In the genomic region with DNA sequence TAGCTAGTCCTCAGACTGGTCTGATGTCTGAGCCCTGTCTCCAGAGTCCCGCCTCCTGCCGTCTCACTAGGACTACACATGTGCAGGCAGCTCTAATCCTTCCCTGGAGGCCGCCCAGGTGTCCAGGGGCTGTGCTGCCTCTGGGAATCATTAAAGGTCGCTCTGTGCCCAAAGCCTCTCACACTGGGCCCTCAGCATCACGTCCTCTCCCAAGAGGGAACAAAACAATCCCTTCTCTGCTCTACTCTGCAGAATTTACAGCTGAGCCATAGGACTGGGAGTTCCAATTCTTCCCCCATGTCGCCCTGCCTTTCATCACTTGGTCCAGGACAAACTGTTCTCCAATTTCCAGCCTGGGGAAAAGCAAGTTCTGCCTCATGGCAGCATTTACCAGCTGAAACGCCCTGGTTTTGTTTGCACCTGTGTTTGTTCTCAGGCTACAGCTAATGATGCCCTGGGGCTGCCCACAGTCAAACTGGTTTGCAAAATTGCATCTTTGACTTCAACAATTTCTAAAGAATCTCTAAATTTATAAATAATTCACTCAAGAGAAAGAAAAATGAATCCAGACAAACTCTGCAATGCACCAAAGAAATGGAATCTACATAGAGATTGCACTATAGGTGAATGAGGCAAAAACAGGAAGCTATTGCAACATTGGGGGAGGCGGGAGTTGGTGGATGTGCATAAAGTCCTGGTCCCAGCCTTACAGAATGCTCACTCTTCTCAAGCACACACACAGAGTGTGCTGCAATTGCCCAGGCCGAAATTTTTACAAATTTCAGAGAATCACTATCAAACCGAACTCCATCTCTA, we compare ENCODE assay signal across 1 cellular context.
TF ChIP-seq lines count a peak whose summit lies in the region.

No MANE protein-coding gene starts in this region.

TF ChIP-seq in HepG2, 621 proteins besides CTCF, POLR2A, EP300 and RAD21 (continued from another document and continues in another):
- TF ChIP-seq, protein P1, sequence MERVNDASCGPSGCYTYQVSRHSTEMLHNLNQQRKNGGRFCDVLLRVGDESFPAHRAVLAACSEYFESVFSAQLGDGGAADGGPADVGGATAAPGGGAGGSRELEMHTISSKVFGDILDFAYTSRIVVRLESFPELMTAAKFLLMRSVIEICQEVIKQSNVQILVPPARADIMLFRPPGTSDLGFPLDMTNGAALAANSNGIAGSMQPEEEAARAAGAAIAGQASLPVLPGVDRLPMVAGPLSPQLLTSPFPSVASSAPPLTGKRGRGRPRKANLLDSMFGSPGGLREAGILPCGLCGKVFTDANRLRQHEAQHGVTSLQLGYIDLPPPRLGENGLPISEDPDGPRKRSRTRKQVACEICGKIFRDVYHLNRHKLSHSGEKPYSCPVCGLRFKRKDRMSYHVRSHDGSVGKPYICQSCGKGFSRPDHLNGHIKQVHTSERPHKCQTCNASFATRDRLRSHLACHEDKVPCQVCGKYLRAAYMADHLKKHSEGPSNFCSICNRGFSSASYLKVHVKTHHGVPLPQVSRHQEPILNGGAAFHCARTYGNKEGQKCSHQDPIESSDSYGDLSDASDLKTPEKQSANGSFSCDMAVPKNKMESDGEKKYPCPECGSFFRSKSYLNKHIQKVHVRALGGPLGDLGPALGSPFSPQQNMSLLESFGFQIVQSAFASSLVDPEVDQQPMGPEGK (CRISPR knock-in tag; IDR thresholded peaks at IDR 0.05) = peak; percentile 66; the same call in 1 of the 2 replicates
- TF ChIP-seq, protein P2, sequence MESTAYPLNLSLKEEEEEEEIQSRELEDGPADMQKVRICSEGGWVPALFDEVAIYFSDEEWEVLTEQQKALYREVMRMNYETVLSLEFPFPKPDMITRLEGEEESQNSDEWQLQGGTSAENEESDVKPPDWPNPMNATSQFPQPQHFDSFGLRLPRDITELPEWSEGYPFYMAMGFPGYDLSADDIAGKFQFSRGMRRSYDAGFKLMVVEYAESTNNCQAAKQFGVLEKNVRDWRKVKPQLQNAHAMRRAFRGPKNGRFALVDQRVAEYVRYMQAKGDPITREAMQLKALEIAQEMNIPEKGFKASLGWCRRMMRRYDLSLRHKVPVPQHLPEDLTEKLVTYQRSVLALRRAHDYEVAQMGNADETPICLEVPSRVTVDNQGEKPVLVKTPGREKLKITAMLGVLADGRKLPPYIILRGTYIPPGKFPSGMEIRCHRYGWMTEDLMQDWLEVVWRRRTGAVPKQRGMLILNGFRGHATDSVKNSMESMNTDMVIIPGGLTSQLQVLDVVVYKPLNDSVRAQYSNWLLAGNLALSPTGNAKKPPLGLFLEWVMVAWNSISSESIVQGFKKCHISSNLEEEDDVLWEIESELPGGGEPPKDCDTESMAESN (CRISPR knock-in tag; conservative IDR thresholded peaks at IDR 0.05) = peak; percentile 58
- TF ChIP-seq, protein P3, sequence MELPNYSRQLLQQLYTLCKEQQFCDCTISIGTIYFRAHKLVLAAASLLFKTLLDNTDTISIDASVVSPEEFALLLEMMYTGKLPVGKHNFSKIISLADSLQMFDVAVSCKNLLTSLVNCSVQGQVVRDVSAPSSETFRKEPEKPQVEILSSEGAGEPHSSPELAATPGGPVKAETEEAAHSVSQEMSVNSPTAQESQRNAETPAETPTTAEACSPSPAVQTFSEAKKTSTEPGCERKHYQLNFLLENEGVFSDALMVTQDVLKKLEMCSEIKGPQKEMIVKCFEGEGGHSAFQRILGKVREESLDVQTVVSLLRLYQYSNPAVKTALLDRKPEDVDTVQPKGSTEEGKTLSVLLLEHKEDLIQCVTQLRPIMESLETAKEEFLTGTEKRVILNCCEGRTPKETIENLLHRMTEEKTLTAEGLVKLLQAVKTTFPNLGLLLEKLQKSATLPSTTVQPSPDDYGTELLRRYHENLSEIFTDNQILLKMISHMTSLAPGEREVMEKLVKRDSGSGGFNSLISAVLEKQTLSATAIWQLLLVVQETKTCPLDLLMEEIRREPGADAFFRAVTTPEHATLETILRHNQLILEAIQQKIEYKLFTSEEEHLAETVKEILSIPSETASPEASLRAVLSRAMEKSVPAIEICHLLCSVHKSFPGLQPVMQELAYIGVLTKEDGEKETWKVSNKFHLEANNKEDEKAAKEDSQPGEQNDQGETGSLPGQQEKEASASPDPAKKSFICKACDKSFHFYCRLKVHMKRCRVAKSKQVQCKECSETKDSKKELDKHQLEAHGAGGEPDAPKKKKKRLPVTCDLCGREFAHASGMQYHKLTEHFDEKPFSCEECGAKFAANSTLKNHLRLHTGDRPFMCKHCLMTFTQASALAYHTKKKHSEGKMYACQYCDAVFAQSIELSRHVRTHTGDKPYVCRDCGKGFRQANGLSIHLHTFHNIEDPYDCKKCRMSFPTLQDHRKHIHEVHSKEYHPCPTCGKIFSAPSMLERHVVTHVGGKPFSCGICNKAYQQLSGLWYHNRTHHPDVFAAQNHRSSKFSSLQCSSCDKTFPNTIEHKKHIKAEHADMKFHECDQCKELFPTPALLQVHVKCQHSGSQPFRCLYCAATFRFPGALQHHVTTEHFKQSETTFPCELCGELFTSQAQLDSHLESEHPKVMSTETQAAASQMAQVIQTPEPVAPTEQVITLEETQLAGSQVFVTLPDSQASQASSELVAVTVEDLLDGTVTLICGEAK (IDR thresholded peaks at IDR 0.05) = no peak
- TF ChIP-seq, protein P3 (CRISPR knock-in tag; IDR thresholded peaks at IDR 0.05) = no peak
- TF ChIP-seq ZNF160 (CRISPR knock-in tag; IDR thresholded peaks at IDR 0.05) = no peak
- peak; percentile 18; the same call in 1 of the 2 replicates for TF ChIP-seq ZNF124 (CRISPR knock-in tag; IDR thresholded peaks at IDR 0.05)
- TF ChIP-seq GTF3A (CRISPR knock-in tag; conservative IDR thresholded peaks at IDR 0.05) = no peak
- TF ChIP-seq NFATC3 (CRISPR knock-in tag; IDR thresholded peaks at IDR 0.05) = no peak
- TF ChIP-seq, protein P4, sequence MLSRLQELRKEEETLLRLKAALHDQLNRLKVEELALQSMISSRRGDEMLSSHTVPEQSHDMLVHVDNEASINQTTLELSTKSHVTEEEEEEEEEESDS (CRISPR knock-in tag; IDR thresholded peaks at IDR 0.05; ENCODE audit: borderline replicate concordance) = no peak
- no peak for TF ChIP-seq ZNF776 (CRISPR knock-in tag; IDR thresholded peaks at IDR 0.05)
- no peak for TF ChIP-seq EED (CRISPR knock-in tag; IDR thresholded peaks at IDR 0.05)
- TF ChIP-seq PHF21A (CRISPR knock-in tag; IDR thresholded peaks at IDR 0.05) = no peak
- no peak for TF ChIP-seq CHD2 (IDR thresholded peaks at IDR 0.05; ENCODE audit: low read depth, low read length)
- no peak for TF ChIP-seq SOX6 (IDR thresholded peaks at IDR 0.05)
- TF ChIP-seq SOX6 (CRISPR knock-in tag; IDR thresholded peaks at IDR 0.05) = no peak; the same call in 1 of the 2 replicates
- no peak; the same call in 1 of the 2 replicates for TF ChIP-seq HMG20A (CRISPR knock-in tag; IDR thresholded peaks at IDR 0.05; ENCODE audit: borderline replicate concordance)
- TF ChIP-seq, protein P5, sequence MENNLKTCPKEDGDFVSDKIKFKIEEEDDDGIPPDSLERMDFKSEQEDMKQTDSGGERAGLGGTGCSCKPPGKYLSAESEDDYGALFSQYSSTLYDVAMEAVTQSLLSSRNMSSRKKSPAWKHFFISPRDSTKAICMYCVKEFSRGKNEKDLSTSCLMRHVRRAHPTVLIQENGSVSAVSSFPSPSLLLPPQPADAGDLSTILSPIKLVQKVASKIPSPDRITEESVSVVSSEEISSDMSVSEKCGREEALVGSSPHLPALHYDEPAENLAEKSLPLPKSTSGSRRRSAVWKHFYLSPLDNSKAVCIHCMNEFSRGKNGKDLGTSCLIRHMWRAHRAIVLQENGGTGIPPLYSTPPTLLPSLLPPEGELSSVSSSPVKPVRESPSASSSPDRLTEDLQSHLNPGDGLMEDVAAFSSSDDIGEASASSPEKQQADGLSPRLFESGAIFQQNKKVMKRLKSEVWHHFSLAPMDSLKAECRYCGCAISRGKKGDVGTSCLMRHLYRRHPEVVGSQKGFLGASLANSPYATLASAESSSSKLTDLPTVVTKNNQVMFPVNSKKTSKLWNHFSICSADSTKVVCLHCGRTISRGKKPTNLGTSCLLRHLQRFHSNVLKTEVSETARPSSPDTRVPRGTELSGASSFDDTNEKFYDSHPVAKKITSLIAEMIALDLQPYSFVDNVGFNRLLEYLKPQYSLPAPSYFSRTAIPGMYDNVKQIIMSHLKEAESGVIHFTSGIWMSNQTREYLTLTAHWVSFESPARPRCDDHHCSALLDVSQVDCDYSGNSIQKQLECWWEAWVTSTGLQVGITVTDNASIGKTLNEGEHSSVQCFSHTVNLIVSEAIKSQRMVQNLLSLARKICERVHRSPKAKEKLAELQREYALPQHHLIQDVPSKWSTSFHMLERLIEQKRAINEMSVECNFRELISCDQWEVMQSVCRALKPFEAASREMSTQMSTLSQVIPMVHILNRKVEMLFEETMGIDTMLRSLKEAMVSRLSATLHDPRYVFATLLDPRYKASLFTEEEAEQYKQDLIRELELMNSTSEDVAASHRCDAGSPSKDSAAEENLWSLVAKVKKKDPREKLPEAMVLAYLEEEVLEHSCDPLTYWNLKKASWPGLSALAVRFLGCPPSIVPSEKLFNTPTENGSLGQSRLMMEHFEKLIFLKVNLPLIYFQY (CRISPR knock-in tag; IDR thresholded peaks at IDR 0.05; ENCODE audit: borderline replicate concordance) = peak; percentile 21; the same call in 1 of the 2 replicates
- no peak for TF ChIP-seq PHB2 (IDR thresholded peaks at IDR 0.05; ENCODE audit: partially characterized antibody)
- TF ChIP-seq, protein P6, sequence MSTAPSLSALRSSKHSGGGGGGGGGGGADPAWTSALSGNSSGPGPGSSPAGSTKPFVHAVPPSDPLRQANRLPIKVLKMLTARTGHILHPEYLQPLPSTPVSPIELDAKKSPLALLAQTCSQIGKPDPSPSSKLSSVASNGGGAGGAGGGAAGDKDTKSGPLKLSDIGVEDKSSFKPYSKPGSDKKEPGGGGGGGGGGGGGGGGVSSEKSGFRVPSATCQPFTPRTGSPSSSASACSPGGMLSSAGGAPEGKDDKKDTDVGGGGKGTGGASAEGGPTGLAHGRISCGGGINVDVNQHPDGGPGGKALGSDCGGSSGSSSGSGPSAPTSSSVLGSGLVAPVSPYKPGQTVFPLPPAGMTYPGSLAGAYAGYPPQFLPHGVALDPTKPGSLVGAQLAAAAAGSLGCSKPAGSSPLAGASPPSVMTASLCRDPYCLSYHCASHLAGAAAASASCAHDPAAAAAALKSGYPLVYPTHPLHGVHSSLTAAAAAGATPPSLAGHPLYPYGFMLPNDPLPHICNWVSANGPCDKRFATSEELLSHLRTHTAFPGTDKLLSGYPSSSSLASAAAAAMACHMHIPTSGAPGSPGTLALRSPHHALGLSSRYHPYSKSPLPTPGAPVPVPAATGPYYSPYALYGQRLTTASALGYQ (CRISPR knock-in tag; IDR thresholded peaks at IDR 0.05) = no peak
- TF ChIP-seq, protein P7, sequence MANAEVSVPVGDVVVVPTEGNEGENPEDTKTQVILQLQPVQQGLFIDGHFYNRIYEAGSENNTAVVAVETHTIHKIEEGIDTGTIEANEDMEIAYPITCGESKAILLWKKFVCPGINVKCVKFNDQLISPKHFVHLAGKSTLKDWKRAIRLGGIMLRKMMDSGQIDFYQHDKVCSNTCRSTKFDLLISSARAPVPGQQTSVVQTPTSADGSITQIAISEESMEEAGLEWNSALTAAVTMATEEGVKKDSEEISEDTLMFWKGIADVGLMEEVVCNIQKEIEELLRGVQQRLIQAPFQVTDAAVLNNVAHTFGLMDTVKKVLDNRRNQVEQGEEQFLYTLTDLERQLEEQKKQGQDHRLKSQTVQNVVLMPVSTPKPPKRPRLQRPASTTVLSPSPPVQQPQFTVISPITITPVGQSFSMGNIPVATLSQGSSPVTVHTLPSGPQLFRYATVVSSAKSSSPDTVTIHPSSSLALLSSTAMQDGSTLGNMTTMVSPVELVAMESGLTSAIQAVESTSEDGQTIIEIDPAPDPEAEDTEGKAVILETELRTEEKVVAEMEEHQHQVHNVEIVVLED (CRISPR knock-in tag; IDR thresholded peaks at IDR 0.05; ENCODE audit: borderline replicate concordance) = peak; percentile 32; the same call in 1 of the 2 replicates
- TF ChIP-seq KDM3A (CRISPR knock-in tag; IDR thresholded peaks at IDR 0.05; ENCODE audit: low read depth) = no peak
- TF ChIP-seq MLLT10 (CRISPR knock-in tag; IDR thresholded peaks at IDR 0.05) = no peak
- no peak for TF ChIP-seq SIX1 (CRISPR knock-in tag; IDR thresholded peaks at IDR 0.05; ENCODE audit: borderline replicate concordance)
- no peak for TF ChIP-seq ZNF569 (CRISPR knock-in tag; IDR thresholded peaks at IDR 0.05; ENCODE audit: borderline replicate concordance)
- TF ChIP-seq NAIF1 (CRISPR knock-in tag; IDR thresholded peaks at IDR 0.05; ENCODE audit: borderline replicate concordance) = 0 out of 2 replicates have a peak, but pooled peaks have one; percentile 41
- no peak for TF ChIP-seq ZNF260 (CRISPR knock-in tag; IDR thresholded peaks at IDR 0.05; ENCODE audit: borderline replicate concordance, low read depth)
- no peak for TF ChIP-seq ZNF660 (CRISPR knock-in tag; IDR thresholded peaks at IDR 0.05; ENCODE audit: borderline replicate concordance, low read depth)
- TF ChIP-seq CREM (IDR thresholded peaks at IDR 0.05) = no peak
- TF ChIP-seq CREM (CRISPR knock-in tag; IDR thresholded peaks at IDR 0.05) = no peak
- no peak for TF ChIP-seq ZNF101 (CRISPR knock-in tag; IDR thresholded peaks at IDR 0.05; ENCODE audit: borderline replicate concordance, low read depth)
- no peak for TF ChIP-seq ZNF761 (CRISPR knock-in tag; conservative IDR thresholded peaks at IDR 0.05)
- no peak for TF ChIP-seq ZNF543 (CRISPR knock-in tag; IDR thresholded peaks at IDR 0.05)
- no peak for TF ChIP-seq ZNF253 (CRISPR knock-in tag; IDR thresholded peaks at IDR 0.05; ENCODE audit: borderline replicate concordance)
- TF ChIP-seq POLR2AphosphoS2 (IDR thresholded peaks at IDR 0.05; ENCODE audit: low read depth, low read length) = no peak
- 0 out of 2 replicates have a peak, but pooled peaks have one; percentile 70 for TF ChIP-seq CCDC6 (CRISPR knock-in tag; IDR thresholded peaks at IDR 0.05)
- TF ChIP-seq ZBTB8A (CRISPR knock-in tag; IDR thresholded peaks at IDR 0.05; ENCODE audit: borderline replicate concordance, low read depth) = no peak
- no peak for TF ChIP-seq ZNF746 (CRISPR knock-in tag; IDR thresholded peaks at IDR 0.05)
